In genomic region chr1:201171063-201172036, GRCh38 we compare ENCODE assay signal across 8 cellular contexts. TPM values are rescaled to one million over a fixed set of nuclear protein-coding genes. Genes with fewer than 3 reads are reported as not detected.
DNase-seq lines count a peak whose midpoint lies in the region; ATAC-seq and TF ChIP-seq lines count a peak whose summit lies in the region.

No MANE protein-coding gene starts in this region.

- peak overlapping the region; percentile 91 for H3K27ac Mint-ChIP-seq in Caco-2 (ENCODE audit: unreplicated experiment)
- H3K27ac Mint-ChIP-seq in activated naive CD8-positive, alpha-beta T cell treated with anti-CD3 and anti-CD28 coated beads for 36 hours: peak overlapping the region; percentile 83

- peak overlapping the region; percentile 84 for H3K4me3 Mint-ChIP-seq in Caco-2 (ENCODE audit: unreplicated experiment)
- peak overlapping the region; percentile 79 for H3K4me3 Mint-ChIP-seq in activated naive CD8-positive, alpha-beta T cell treated with anti-CD3 and anti-CD28 coated beads for 36 hours

- WGBS in right cardiac atrium: 8% methylated on average over 48 of the region's 48 CpGs

- DNase-seq in Caco-2 (peak; percentile 66 to 92), RWPE1 (ENCODE audit: low spot score) (no peak), right cardiac atrium (peak; percentile 55 to 65 (median 60)), retinal pigment epithelial cell (ENCODE audit: low read depth) (peak; percentile 88), NCI-H146 treated with DMSO at 0.1 percent for 48 hours (lab: John Stamatoyannopoulos, UW; ENCODE audit: unreplicated experiment) (no peak)
- DNase-seq in activated naive CD8-positive, alpha-beta T cell treated with anti-CD3 and anti-CD28 coated beads for 36 hours: peak; percentile 71

- H3K4me3 ChIP-seq in Caco-2 (ENCODE audit: low read depth, low read length) (peak overlapping the region; percentile 33), right cardiac atrium (ENCODE audit: low read length) (peak overlapping the region; percentile 66), retinal pigment epithelial cell (ENCODE audit: low read length) (peak overlapping the region; percentile 68)

- H3K27me3 Mint-ChIP-seq in Caco-2 (ENCODE audit: insufficient read depth, unreplicated experiment): no peaks in the 10 kb centered on the region
- peaks cover 8% of the 10 kb centered on the region for H3K27me3 Mint-ChIP-seq in activated naive CD8-positive, alpha-beta T cell treated with anti-CD3 and anti-CD28 coated beads for 36 hours

- peaks cover 20% of the 10 kb centered on the region for H3K36me3 Mint-ChIP-seq in Caco-2 (ENCODE audit: insufficient read depth, unreplicated experiment)
- H3K36me3 Mint-ChIP-seq in activated naive CD8-positive, alpha-beta T cell treated with anti-CD3 and anti-CD28 coated beads for 36 hours: no peaks in the 10 kb centered on the region

- peak; percentile 44 for ATAC-seq in GM19438 (IDR thresholded peaks at IDR 0.05; ENCODE audit: low read depth, unreplicated experiment)
- ATAC-seq in HG03520 (IDR thresholded peaks at IDR 0.05; ENCODE audit: unreplicated experiment): peak; percentile 33
- ATAC-seq in right cardiac atrium: peak; percentile 55 to 62

- H3K9me3 ChIP-seq in Caco-2 (no peaks in the 10 kb centered on the region), right cardiac atrium (ENCODE audit: control insufficient read depth, low read length) (no peaks in the 10 kb centered on the region)

- H3K9me3 Mint-ChIP-seq in Caco-2 (ENCODE audit: unreplicated experiment): no peaks in the 10 kb centered on the region
- H3K9me3 Mint-ChIP-seq in activated naive CD8-positive, alpha-beta T cell treated with anti-CD3 and anti-CD28 coated beads for 36 hours: no peaks in the 10 kb centered on the region

- H3K4me1 ChIP-seq in Caco-2 (peaks cover 50% of the 10 kb centered on the region), right cardiac atrium (ENCODE audit: control insufficient read depth, insufficient read depth, low read length) (peaks cover 3% of the 10 kb centered on the region)

- BruUV-seq in Caco-2 (replicated peaks; lab: Mats Ljungman, UMichigan): TSS peak; percentile 95

- no peaks in the 10 kb centered on the region for H3K36me3 ChIP-seq in Caco-2 (ENCODE audit: control insufficient read depth, insufficient read depth, low read length)

- intact Hi-C loops in Caco-2 (cut with micrococcal nuclease; ENCODE audit: unreplicated experiment) (loop anchor here (2.0 kb wide), 1 partner anchor 51 kb away; no protein-coding TSS in a partner anchor), right cardiac atrium (cut with DNase I) (no loop called here)

- H3K27ac ChIP-seq in RWPE1 (peak overlapping the region; percentile 75), right cardiac atrium (ENCODE audit: low read length) (peak overlapping the region; percentile 68)

- H3K27me3 ChIP-seq in Caco-2 (replicated peaks; ENCODE audit: control insufficient read depth, insufficient read depth, low read length): no peaks in the 10 kb centered on the region
- no peaks in the 10 kb centered on the region for H3K27me3 ChIP-seq in right cardiac atrium (ENCODE audit: control insufficient read depth, insufficient read depth)

- H3K4me1 Mint-ChIP-seq in Caco-2 (ENCODE audit: low read depth, unreplicated experiment): peaks cover 42% of the 10 kb centered on the region
- H3K4me1 Mint-ChIP-seq in activated naive CD8-positive, alpha-beta T cell treated with anti-CD3 and anti-CD28 coated beads for 36 hours: peaks cover 14% of the 10 kb centered on the region

- POLR2A ChIA-PET in Caco-2 (lab: Charles Lee) (interaction anchor here (0.7 to 1.6 kb wide), 3 partner anchors 17 to 156 kb away, joined by 3 to 5 read pairs (median 4); partner anchors contain the start of gene TMEM9), RWPE1 (lab: Yijun Ruan, JAX; ENCODE audit: low non-redundant PET) (no interaction called here)

- CTCF ChIA-PET in Caco-2 (lab: Charles Lee) (interaction anchor here (0.6 to 2.2 kb wide), 5 partner anchors 17 to 485 kb away, joined by 3 to 10 read pairs (median 3); partner anchors contain the start of gene TMEM9), RWPE1 (lab: Yijun Ruan, JAX) (interaction anchor here (0.7 to 3.3 kb wide), 5 partner anchors 14 to 148 kb away, joined by 4 to 21 read pairs (median 7); partner anchors contain the start of genes IGFN1, KIF21B and TMEM9)

- TF ChIP-seq CTCF in Caco-2 (IDR thresholded peaks at IDR 0.05; ENCODE audit: insufficient read depth in 1 of 2, low read depth in 1 of 2, low read length in 1 of 2, severe bottlenecking in 1 of 2, unreplicated experiment in 1 of 2) (peak; percentile 54 to 69), RWPE1 (conservative IDR thresholded peaks at IDR 0.05; ENCODE audit: low read depth) (0 out of 2 replicates have a peak, but pooled peaks have one; percentile 16), retinal pigment epithelial cell (conservative IDR thresholded peaks at IDR 0.05; ENCODE audit: low read depth, low read length) (peak; percentile 39)

RNA-seq across cellular contexts. Expression of gene TMEM9, which starts 17.1 kb away (rescaled TPM):
- total RNA-seq in Caco-2 (2022) (111 and 125 TPM in 2 replicates), right cardiac atrium (10 to 100 TPM; 45.3 to 54.6 (median 46.6) TPM)
- 10 to 100 TPM; 28.2 to 29.8 TPM for total RNA-seq in activated naive CD8-positive, alpha-beta T cell treated with anti-CD3 and anti-CD28 coated beads for 36 hours
- 44.4 TPM for polyA plus RNA-seq in right cardiac atrium

RNA-seq across cellular contexts. Expression of gene IGFN1, which starts 19.3 kb away (rescaled TPM):
- total RNA-seq in Caco-2 (2022): 0.23 TPM in 1 of 2 replicates, not detected in the other
- total RNA-seq in activated naive CD8-positive, alpha-beta T cell treated with anti-CD3 and anti-CD28 coated beads for 36 hours: not detected
- total RNA-seq in right cardiac atrium: 1 to 10 TPM in 1 of 4 donors, under 1 TPM in 3; 0.14 to 1.6 (median 0.48) TPM
- polyA plus RNA-seq in right cardiac atrium: 0.54 TPM

RNA-seq across cellular contexts. Expression of gene ASCL5, which starts 44.4 kb away (rescaled TPM):
- total RNA-seq in Caco-2 (2022) (0.26 and 0.48 TPM in 2 replicates), right cardiac atrium (not detected)
- total RNA-seq in activated naive CD8-positive, alpha-beta T cell treated with anti-CD3 and anti-CD28 coated beads for 36 hours: under 1 TPM; 0.30 to 0.35 TPM
- not detected for polyA plus RNA-seq in right cardiac atrium

RNA-seq across cellular contexts. Expression of gene CACNA1S, which starts 59.1 kb away (rescaled TPM):
- total RNA-seq in Caco-2 (2022) (0.07 TPM in 2 replicates), right cardiac atrium (under 1 TPM in 2 of 4 donors, not detected in 2; 0.06 to 0.09 TPM)
- not detected for total RNA-seq in activated naive CD8-positive, alpha-beta T cell treated with anti-CD3 and anti-CD28 coated beads for 36 hours
- not detected for polyA plus RNA-seq in right cardiac atrium

Comparison
In these comparisons a context has a peak if more than half of its experiments do, and no peak if none do; other contexts are left out.
1. DNase-seq: peak in Caco-2 (2 of 2), activated naive CD8-positive, alpha-beta T cell treated with anti-CD3 and anti-CD28 coated beads for 36 hours (single experiment), right cardiac atrium (3 of 3) and retinal pigment epithelial cell (single experiment); none in RWPE1 (single experiment) and NCI-H146 treated with DMSO at 0.1 percent for 48 hours (single experiment).
2. Peak in every context shown above with its lines, with median percentiles within 50 percentile points of each other: H3K4me3 ChIP-seq, CTCF ChIP-seq and ATAC-seq.